6 cellular contexts compared by ENCODE assay signal in genomic region chr1:207049514-207049913, GRCh38. TPM values are rescaled to one million over a fixed set of nuclear protein-coding genes. Genes with fewer than 3 reads are reported as not detected.
A peak's percentile ranks its signal among the peaks of the same experiment; 100 is the strongest.
DNase-seq lines count a peak whose midpoint lies in the region; ATAC-seq and TF ChIP-seq lines count a peak whose summit lies in the region.

No MANE protein-coding gene starts in this region.

- peaks cover 46% of the 10 kb centered on the region for H3K36me3 Mint-ChIP-seq in activated T-helper 2 cell treated with anti-CD3 and anti-CD28 coated beads, Interferon-gamma antibody, Interleukin-2, Interleukin-4, amounts not matched to agents 10 μg/mL and 5 μg/mL and 100 μg/mL, durations not matched to agents 14 hours and 24 hours and 36 hours (ENCODE audit: low read depth)
- H3K36me3 Mint-ChIP-seq in naive B cell = peaks cover 0 to 4% of the 10 kb centered on the region in 2 donors

- no peak for ATAC-seq in naive B cell (ENCODE audit: low read depth in 2 of 2)
- no peak for ATAC-seq in left lobe of liver
- no peak for ATAC-seq in HG02610 (IDR thresholded peaks at IDR 0.05; ENCODE audit: unreplicated experiment)

- H3K27ac Mint-ChIP-seq in activated T-helper 2 cell treated with anti-CD3 and anti-CD28 coated beads, Interferon-gamma antibody, Interleukin-2, Interleukin-4, amounts not matched to agents 10 μg/mL and 5 μg/mL and 100 μg/mL, durations not matched to agents 14 hours and 24 hours and 36 hours = peak overlapping the region; percentile 96
- peak overlapping the region in 1 of 6 donors; percentile 91 for H3K27ac Mint-ChIP-seq in naive B cell

- H3K27me3 Mint-ChIP-seq in activated T-helper 2 cell treated with anti-CD3 and anti-CD28 coated beads, Interferon-gamma antibody, Interleukin-2, Interleukin-4, amounts not matched to agents 10 μg/mL and 5 μg/mL and 100 μg/mL, durations not matched to agents 14 hours and 24 hours and 36 hours (ENCODE audit: low read depth) = peaks cover 2% of the 10 kb centered on the region
- H3K27me3 Mint-ChIP-seq in naive B cell = no peaks in the 10 kb centered on the region

- H3K4me1 Mint-ChIP-seq in activated T-helper 2 cell treated with anti-CD3 and anti-CD28 coated beads, Interferon-gamma antibody, Interleukin-2, Interleukin-4, amounts not matched to agents 10 μg/mL and 5 μg/mL and 100 μg/mL, durations not matched to agents 14 hours and 24 hours and 36 hours (ENCODE audit: low read depth) = peaks cover 46% of the 10 kb centered on the region
- H3K4me1 Mint-ChIP-seq in naive B cell = peaks cover 31 to 58% (median 49%) of the 10 kb centered on the region in 3 donors

- H3K4me3 ChIP-seq in GM06990 (replicated peaks; ENCODE audit: low read depth, low read length) = peak overlapping the region; percentile 74

- TF ChIP-seq CTCF in GM06990 (IDR thresholded peaks at IDR 0.05; ENCODE audit: insufficient read depth, low read length, poor library complexity, severe bottlenecking) = no peak

- H3K9me3 Mint-ChIP-seq in activated T-helper 2 cell treated with anti-CD3 and anti-CD28 coated beads, Interferon-gamma antibody, Interleukin-2, Interleukin-4, amounts not matched to agents 10 μg/mL and 5 μg/mL and 100 μg/mL, durations not matched to agents 14 hours and 24 hours and 36 hours = no peaks in the 10 kb centered on the region
- peaks cover 0 to 3% (median 0%) of the 10 kb centered on the region in 7 donors for H3K9me3 Mint-ChIP-seq in naive B cell

- peaks cover 8% of the 10 kb centered on the region for H3K36me3 ChIP-seq in GM06990 (ENCODE audit: control insufficient read depth, insufficient read depth, low read length)

- peak overlapping the region; percentile 97 for H3K4me3 Mint-ChIP-seq in activated T-helper 2 cell treated with anti-CD3 and anti-CD28 coated beads, Interferon-gamma antibody, Interleukin-2, Interleukin-4, amounts not matched to agents 10 μg/mL and 5 μg/mL and 100 μg/mL, durations not matched to agents 14 hours and 24 hours and 36 hours (ENCODE audit: low read depth)
- H3K4me3 Mint-ChIP-seq in naive B cell = peak overlapping the region in 6 of 8 donors; percentile 42 to 100 (median 97)

- intact Hi-C loops in activated T-helper 2 cell treated with anti-CD3 and anti-CD28 coated beads, Interferon-gamma antibody, Interleukin-2, Interleukin-4, amounts not matched to agents 10 μg/mL and 5 μg/mL and 100 μg/mL, durations not matched to agents 14 hours and 24 hours and 36 hours (cut with micrococcal nuclease) = no loop called here

- DNase-seq in GM06990 (ENCODE audit: extremely low read depth, insufficient read length) (no peak), naive B cell (no peak), NCI-H1694 (lab: John Stamatoyannopoulos, UW) (no peak), left lobe of liver (ENCODE audit: low spot score) (no peak)
- no peak for DNase-seq in activated T-helper 2 cell treated with anti-CD3 and anti-CD28 coated beads, Interferon-gamma antibody, Interleukin-2, Interleukin-4, amounts not matched to agents 10 μg/mL and 5 μg/mL and 100 μg/mL, durations not matched to agents 14 hours and 24 hours and 36 hours (ENCODE audit: low spot score)

- no peaks in the 10 kb centered on the region for H3K27me3 ChIP-seq in GM06990 (replicated peaks; ENCODE audit: control insufficient read depth, insufficient read depth, low read length)

RNA-seq across cellular contexts. Expression of gene YOD1, which starts 1.5 kb away (rescaled TPM):
- 8.1 and 8.7 TPM in 2 replicates for total RNA-seq in activated T-helper 2 cell treated with anti-CD3 and anti-CD28 coated beads, Interferon-gamma antibody, Interleukin-2, Interleukin-4, amounts not matched to agents 10 μg/mL and 5 μg/mL and 100 μg/mL, durations not matched to agents 14 hours and 24 hours and 36 hours
- polyA plus RNA-seq in naive B cell (ENCODE audit: low read depth in 6 of 6) = 1 to 10 TPM; 1.3 to 3.5 (median 1.8) TPM
- 3.0 TPM for total RNA-seq in left lobe of liver

RNA-seq across cellular contexts. Expression of gene PFKFB2, which starts 3.6 kb away (rescaled TPM):
- 1.9 and 2.2 TPM in 2 replicates for total RNA-seq in activated T-helper 2 cell treated with anti-CD3 and anti-CD28 coated beads, Interferon-gamma antibody, Interleukin-2, Interleukin-4, amounts not matched to agents 10 μg/mL and 5 μg/mL and 100 μg/mL, durations not matched to agents 14 hours and 24 hours and 36 hours
- 1 to 10 TPM; 2.5 to 8.2 (median 6.1) TPM for polyA plus RNA-seq in naive B cell (ENCODE audit: low read depth in 6 of 6)
- 4.1 TPM for total RNA-seq in left lobe of liver

RNA-seq across cellular contexts. Expression of gene C1orf116, which starts 17.0 kb away (rescaled TPM):
- not detected in 2 replicates for total RNA-seq in activated T-helper 2 cell treated with anti-CD3 and anti-CD28 coated beads, Interferon-gamma antibody, Interleukin-2, Interleukin-4, amounts not matched to agents 10 μg/mL and 5 μg/mL and 100 μg/mL, durations not matched to agents 14 hours and 24 hours and 36 hours
- polyA plus RNA-seq in naive B cell (ENCODE audit: low read depth in 6 of 6) = 1 to 10 TPM in 1 of 6 donors, under 1 TPM in 3, not detected in 2; 0.08 to 2.3 (median 0.12) TPM
- total RNA-seq in left lobe of liver = 0.55 TPM

RNA-seq across cellular contexts. Expression of gene C4BPB, which starts 39.1 kb away (rescaled TPM):
- 0.23 and 0.41 TPM in 2 replicates for total RNA-seq in activated T-helper 2 cell treated with anti-CD3 and anti-CD28 coated beads, Interferon-gamma antibody, Interleukin-2, Interleukin-4, amounts not matched to agents 10 μg/mL and 5 μg/mL and 100 μg/mL, durations not matched to agents 14 hours and 24 hours and 36 hours
- under 1 TPM in 1 of 6 donors, not detected in 5; 0.23 TPM for polyA plus RNA-seq in naive B cell (ENCODE audit: low read depth in 6 of 6)
- total RNA-seq in left lobe of liver = 223 TPM

RNA-seq across cellular contexts. Expression of gene C4BPA, which starts 54.5 kb away (rescaled TPM):
- total RNA-seq in activated T-helper 2 cell treated with anti-CD3 and anti-CD28 coated beads, Interferon-gamma antibody, Interleukin-2, Interleukin-4, amounts not matched to agents 10 μg/mL and 5 μg/mL and 100 μg/mL, durations not matched to agents 14 hours and 24 hours and 36 hours = not detected in 2 replicates
- polyA plus RNA-seq in naive B cell (ENCODE audit: low read depth in 6 of 6) = not detected
- total RNA-seq in left lobe of liver = 792 TPM
